1 cellular context compared by ENCODE assay signal in the genomic region with DNA sequence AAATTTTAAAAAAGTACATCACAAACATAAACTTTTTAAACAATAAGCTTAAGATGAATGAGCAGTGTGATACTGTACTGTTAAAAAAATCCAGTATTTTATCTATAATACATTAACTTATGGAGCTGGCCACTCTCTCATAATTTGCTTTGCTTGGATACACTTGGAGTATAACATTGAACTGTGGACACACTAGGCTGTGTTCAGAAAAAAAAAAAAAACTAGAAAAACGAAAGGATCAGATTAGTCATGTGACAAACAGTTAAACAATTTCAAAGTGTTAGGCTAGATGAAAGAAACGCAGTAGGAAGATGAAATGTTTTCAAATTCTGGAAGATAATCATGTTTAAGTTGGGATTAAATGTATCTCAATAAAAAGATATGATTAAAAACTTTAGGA.
TF ChIP-seq lines count a peak whose summit lies in the region.

No MANE protein-coding gene starts in this region.

TF ChIP-seq in H1, 55 proteins besides CTCF, POLR2A, EP300 and RAD21:
- no peak for TF ChIP-seq SUZ12 (IDR thresholded peaks at IDR 0.05; ENCODE audit: low read length)
- no peak for TF ChIP-seq SP4 (IDR thresholded peaks at IDR 0.05; ENCODE audit: low read length)
- no peak for TF ChIP-seq MAX (IDR thresholded peaks at IDR 0.05)
- TF ChIP-seq TAF1 (IDR thresholded peaks at IDR 0.05; ENCODE audit: low read depth, low read length) = no peak
- TF ChIP-seq RXRA (IDR thresholded peaks at IDR 0.05; ENCODE audit: insufficient read depth, low read depth, low read length) = no peak
- TF ChIP-seq TAF7 (optimal IDR thresholded peaks at IDR 0.05; ENCODE audit: borderline replicate concordance, low read depth, low read length) = no peak
- no peak for TF ChIP-seq SP1 (IDR thresholded peaks at IDR 0.05; ENCODE audit: low read depth, low read length)
TF ChIP-seq in H1: peak in this region for 0.
